Comparison of ENCODE assay signal across 19 cellular contexts in the genomic region with DNA sequence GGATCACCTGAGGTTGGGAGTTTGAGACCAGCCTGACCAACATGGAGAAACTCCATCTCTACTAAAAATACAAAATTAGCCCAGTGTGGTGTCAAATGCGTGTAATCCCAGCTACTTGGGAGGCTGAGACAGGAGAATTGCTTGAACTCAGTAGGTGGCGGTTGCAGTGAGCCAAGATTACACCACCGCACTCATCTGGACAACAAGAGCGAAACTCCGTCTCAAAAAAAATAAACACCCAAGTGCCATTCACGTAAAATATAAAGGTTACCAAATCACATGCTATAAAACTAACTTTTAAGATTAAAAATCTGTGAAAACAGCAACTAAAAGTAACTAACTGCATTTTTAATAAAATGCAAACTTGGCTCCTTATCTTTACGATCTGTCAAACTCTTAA.
"Had no signal": no experiment of that assay in that cellular context is flagged by ENCODE, and none has a peak within 500 bp of the region (broad histone marks: within the 10 kb centered on the region; RNA-seq: fewer than 3 reads in every experiment).

No MANE protein-coding gene starts in this region.

- H3K4me1 Mint-ChIP-seq: nephron had no signal

- H3K9me3 Mint-ChIP-seq: naive B cell; nephron; stimulated activated memory B cell treated with anti-CD40 and anti-IgM and Interleukin-4, amounts not matched to agents 10 μg/mL and 1 μg/mL and 100 μg/mL, for 72 hours had no signal

- H3K4me3 Mint-ChIP-seq: naive B cell; nephron; stimulated activated memory B cell treated with anti-CD40 and anti-IgM and Interleukin-4, amounts not matched to agents 10 μg/mL and 1 μg/mL and 100 μg/mL, for 72 hours; stimulated activated naive CD8-positive, alpha-beta T cell treated with anti-CD3 and anti-CD28 coated beads, Interleukin-15, amount 100 ng/mL, for 72 hours had no signal

- H3K4me1 ChIP-seq: heart left ventricle, testis, transverse colon had no signal

- H3K4me3 ChIP-seq: dorsolateral prefrontal cortex, heart left ventricle, spleen, testis, transverse colon had no signal

- H3K27ac ChIP-seq: heart left ventricle, spleen, testis, transverse colon had no signal

- H3K9me3 ChIP-seq: heart left ventricle, spleen, testis, transverse colon had no signal

- H3K27me3 Mint-ChIP-seq: naive B cell; stimulated activated memory B cell treated with anti-CD40 and anti-IgM and Interleukin-4, amounts not matched to agents 10 μg/mL and 1 μg/mL and 100 μg/mL, for 72 hours; stimulated activated naive CD8-positive, alpha-beta T cell treated with anti-CD3 and anti-CD28 coated beads, Interleukin-15, amount 100 ng/mL, for 72 hours had no signal

- H3K27ac Mint-ChIP-seq: nephron; stimulated activated memory B cell treated with anti-CD40 and anti-IgM and Interleukin-4, amounts not matched to agents 10 μg/mL and 1 μg/mL and 100 μg/mL, for 72 hours; stimulated activated naive CD8-positive, alpha-beta T cell treated with anti-CD3 and anti-CD28 coated beads, Interleukin-15, amount 100 ng/mL, for 72 hours had no signal

- ATAC-seq: heart left ventricle; sciatic nerve; stimulated activated memory B cell treated with anti-CD40 and anti-IgM and Interleukin-4, amounts not matched to agents 10 μg/mL and 1 μg/mL and 100 μg/mL, for 72 hours; stimulated activated naive CD8-positive, alpha-beta T cell treated with anti-CD3 and anti-CD28 coated beads, Interleukin-15, amount 100 ng/mL, for 72 hours had no signal

- DNase-seq: cortex of kidney; dorsolateral prefrontal cortex; effector CD8-positive, alpha-beta T cell; heart left ventricle; hippocampal formation; kidney glomerular epithelial cell; mesendoderm; naive B cell; posterior cingulate gyrus; spleen; stimulated activated CD4-positive, alpha-beta T cell treated with anti-CD3 and anti-CD28 coated beads, Interleukin-15, amount 100 ng/mL, for 24 hours; stimulated activated CD4-positive, alpha-beta T cell treated with anti-CD3 and anti-CD28 coated beads, Interleukin-1b, Interleukin-23, amount 100 ng/mL, for 48 hours; stimulated activated CD4-positive, alpha-beta T cell treated with anti-CD3 and anti-CD28 coated beads, Interleukin-4, amount 100 ng/mL, for 24 hours; stimulated activated naive CD8-positive, alpha-beta T cell treated with anti-CD3 and anti-CD28 coated beads, Interleukin-15, amount 100 ng/mL, for 72 hours; testis; transverse colon had no signal

- H3K27me3 ChIP-seq: heart left ventricle, spleen, testis, transverse colon had no signal
